24 cellular contexts compared by ENCODE assay signal in the genomic region with DNA sequence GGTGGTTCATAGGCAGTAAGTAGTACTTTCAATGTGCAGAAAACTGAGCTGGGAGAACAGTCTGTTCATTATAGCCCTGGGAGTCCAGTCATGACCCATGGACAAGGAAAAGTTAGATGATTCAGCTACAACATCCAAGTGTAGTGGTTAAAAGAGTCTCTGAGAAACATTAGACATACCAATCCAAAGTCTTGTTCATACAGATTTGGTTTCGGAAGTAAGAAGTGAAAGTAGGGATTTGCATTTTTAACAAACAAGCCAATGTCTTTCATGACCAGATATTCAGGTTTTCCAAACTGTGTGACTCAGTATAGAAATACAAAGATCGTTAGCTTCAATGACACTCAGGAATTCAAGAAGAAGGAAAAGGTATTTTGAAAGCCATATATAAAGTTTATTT.
DNase-seq lines count a peak whose midpoint lies in the region; ATAC-seq, FAIRE-seq and TF ChIP-seq lines count a peak whose summit lies in the region.
"Had no signal": no experiment of that assay in that cellular context is flagged by ENCODE, and none has a peak within 500 bp of the region (broad histone marks: within the 10 kb centered on the region; RNA-seq: fewer than 3 reads in every experiment).

No MANE protein-coding gene starts in this region.

- in situ Hi-C loops in mammary epithelial cell (cut with MboI; ENCODE audit: low sequenced_read_pairs in 2 of 2), result no loop called here

- BruUV-seq in mammary epithelial cell (replicated peaks; lab: Mats Ljungman, UMichigan), result no TSS peak

- H3K9me3 ChIP-seq in mammary epithelial cell (replicated peaks; ENCODE audit: insufficient read depth, low read length) (no peaks in the 10 kb centered on the region), breast epithelium (peaks cover 8 to 17% of the 10 kb centered on the region in 2 donors)

- DNase-seq in mammary epithelial cell, result peak; percentile 55
- no peak for DNase-seq in breast epithelium (ENCODE audit: low spot score in 2 of 2)
- DNase-seq in bronchial epithelial cell (ENCODE audit: low read depth), result peak; percentile 34
- DNase-seq in hepatic stellate cell (ENCODE audit: low spot score), result no peak
- DNase-seq: Caco-2; CD4-positive, CD25-positive, alpha-beta regulatory T cell; CD8-positive, alpha-beta T cell; DMS153; DMS79; EL; GDM1; H9 had no signal

- no peak overlapping the region for H3K27ac ChIP-seq in mammary epithelial cell (ENCODE audit: insufficient read depth, low read depth, low read length)
- H3K27ac ChIP-seq in breast epithelium, result no peak overlapping the region
- H3K27ac ChIP-seq: 22Rv1, BLaER1, C4-2B had no signal

- dilution Hi-C loops in mammary epithelial cell (cut with HindIII; ENCODE audit: low sequenced_read_pairs), result no loop called here

- ATAC-seq in esophagus mucosa (peak; percentile 82), HG02885 (IDR thresholded peaks at IDR 0.05; ENCODE audit: poor library complexity, unreplicated experiment) (no peak), GM19397 (IDR thresholded peaks at IDR 0.05; ENCODE audit: unreplicated experiment) (no peak), HG03196 (IDR thresholded peaks at IDR 0.05; ENCODE audit: unreplicated experiment) (no peak)
- ATAC-seq: CD8-positive, alpha-beta T cell; GM12878; GM23338; HCT116 had no signal

- H4K20me1 ChIP-seq in mammary epithelial cell (ENCODE audit: insufficient read depth, low read length), result no peaks in the 10 kb centered on the region
- H4K20me1 ChIP-seq: BLaER1 had no signal

- 90% methylated on average over 2 of the region's 2 CpGs for WGBS in mammary epithelial cell (ENCODE audit: low coverage, missing lambda C conversion rate)

- no peaks in the 10 kb centered on the region for H3K36me3 ChIP-seq in mammary epithelial cell (ENCODE audit: insufficient read depth, low read length)
- no peaks in the 10 kb centered on the region for H3K36me3 ChIP-seq in breast epithelium
- no peaks in the 10 kb centered on the region for H3K36me3 ChIP-seq in bronchial epithelial cell (ENCODE audit: control insufficient read depth, insufficient read depth, low read length)
- H3K36me3 ChIP-seq: BLaER1 had no signal

- TF ChIP-seq CTCF in mammary epithelial cell (conservative IDR thresholded peaks at IDR 0.05 in 1 of 2, IDR thresholded peaks at IDR 0.05 in 1 of 2; ENCODE audit: extremely low read depth in 1 of 2, insufficient read depth in 1 of 2, low read depth in 1 of 2, low read length in 2 of 2) (no peak), breast epithelium (IDR thresholded peaks at IDR 0.05) (no peak), bronchial epithelial cell (IDR thresholded peaks at IDR 0.05; ENCODE audit: insufficient read depth, low read length, severe bottlenecking) (no peak)

- TF ChIP-seq POLR2A in breast epithelium (IDR thresholded peaks at IDR 0.05), result no peak

- H3K9ac ChIP-seq in mammary epithelial cell (ENCODE audit: insufficient read depth, low read length), result no peak overlapping the region
- H3K9ac ChIP-seq: BLaER1 had no signal

- H3K79me2 ChIP-seq in mammary epithelial cell (ENCODE audit: insufficient read depth, low read length), result no peaks in the 10 kb centered on the region

- no peak overlapping the region for H3K4me2 ChIP-seq in mammary epithelial cell (ENCODE audit: insufficient read depth, low read depth, low read length)
- H3K4me2 ChIP-seq: BLaER1, GM23338 had no signal

- CTCF ChIA-PET in mammary epithelial cell (lab: Charles Lee; ENCODE audit: low non-redundant PET), result no interaction called here

- no peak for FAIRE-seq in bronchial epithelial cell (lab: Jason Lieb, UNC)
- FAIRE-seq: A204.1, GM12878, GM19239 had no signal

- no peaks in the 10 kb centered on the region for H3K4me1 ChIP-seq in mammary epithelial cell (ENCODE audit: insufficient read depth, low read length)
- H3K4me1 ChIP-seq in breast epithelium, result no peaks in the 10 kb centered on the region
- H3K4me1 ChIP-seq: BLaER1, Caco-2 had no signal

- intact Hi-C loops in mammary epithelial cell (cut with micrococcal nuclease) (no loop called here), breast epithelium (cut with DNase I; ENCODE audit: low total_unique reads) (no loop called here)

- H3K4me3 ChIP-seq in mammary epithelial cell (replicated peaks in 1 of 3; ENCODE audit: insufficient read depth in 1 of 3, low read depth in 2 of 3, low read length in 3 of 3) (no peak overlapping the region), breast epithelium (no peak overlapping the region), bronchial epithelial cell (ENCODE audit: low read depth, low read length) (no peak overlapping the region)
- H3K4me3 ChIP-seq: BLaER1, GM12878, GM23338 had no signal

- H3K27me3 ChIP-seq in mammary epithelial cell (ENCODE audit: insufficient read depth, low read length) (no peaks in the 10 kb centered on the region), breast epithelium (no peaks in the 10 kb centered on the region), bronchial epithelial cell (ENCODE audit: control insufficient read depth, insufficient read depth, low read length) (no peaks in the 10 kb centered on the region)
- H3K27me3 ChIP-seq: BLaER1 had no signal

- H2AFZ ChIP-seq in mammary epithelial cell (ENCODE audit: low read depth, low read length), result no peak overlapping the region
- H2AFZ ChIP-seq: GM23338 had no signal

Comparison
In these comparisons a context has a peak if more than half of its experiments do, and no peak if none do; other contexts are left out.
1. DNase-seq: peak in mammary epithelial cell (single experiment) and bronchial epithelial cell (single experiment); none in breast epithelium (0 of 2) and hepatic stellate cell (single experiment).